Comparison of ENCODE assay signal across 8 cellular contexts in the genomic region with DNA sequence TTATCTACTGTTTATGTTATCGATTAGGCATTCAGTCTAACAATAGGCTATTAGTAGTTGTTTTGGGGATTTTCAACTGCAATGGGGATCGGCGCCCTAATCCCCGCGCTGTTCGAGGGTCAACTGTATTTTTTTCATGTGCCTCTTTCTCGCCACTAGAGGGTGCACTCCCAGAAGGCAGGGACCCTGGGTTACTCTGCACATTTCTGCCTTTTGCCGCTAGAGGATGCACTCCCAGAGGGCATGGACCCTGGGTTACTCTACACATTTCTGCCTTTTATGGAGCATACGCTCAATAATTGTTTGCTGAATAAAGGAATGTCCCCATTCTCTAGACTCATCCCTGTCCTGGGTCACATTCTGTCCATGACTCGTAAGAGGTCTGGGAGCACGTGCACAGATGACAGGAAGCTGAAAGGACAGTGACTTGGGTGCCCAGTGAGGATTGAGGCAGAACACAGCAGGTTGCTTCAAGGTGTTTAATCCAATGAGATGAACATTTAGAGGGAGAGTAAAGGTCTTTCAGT. TPM values are rescaled to one million over a fixed set of nuclear protein-coding genes. Genes with fewer than 3 reads are reported as not detected.
DNase-seq lines count a peak whose midpoint lies in the region; ATAC-seq and TF ChIP-seq lines count a peak whose summit lies in the region.

No MANE protein-coding gene starts in this region.

- TF ChIP-seq CTCF in DOHH2 (IDR thresholded peaks at IDR 0.05; ENCODE audit: low read depth, low read length, poor library complexity, severe bottlenecking) (peak; percentile 100), dorsolateral prefrontal cortex (IDR thresholded peaks at IDR 0.05 in 54 of 56, conservative IDR thresholded peaks at IDR 0.05 in 2 of 56; ENCODE audit: low read depth in 1 of 56, partially characterized antibody in 56 of 56) (peak; percentile 73 to 98 (median 93))

- DNase-seq in NCI-H524 treated with DMSO at 0.1 percent for 48 hours (lab: John Stamatoyannopoulos, UW), result peak; percentile 4
- DNase-seq in activated CD4-positive, alpha-beta T cell treated with anti-CD3 and anti-CD28 coated beads, Interleukin-2, amount 50 U/mL, for 48 hours, result peak; percentile 55 to 66
- DNase-seq in dorsolateral prefrontal cortex, result peak in 5 of 10 donors; percentile 6 to 57 (median 37)
- DNase-seq in memory B cell (ENCODE audit: low spot score in 2 of 2), result peak; percentile 46 to 49
- DNase-seq in stimulated activated CD8-positive, alpha-beta memory T cell treated with anti-CD3 and anti-CD28 coated beads, Interleukin-4, amount 100 ng/mL, for 4 hours (ENCODE audit: low read depth in 2 of 2, low spot score in 1 of 2), result peak; percentile 29 to 40

- no peak overlapping the region for H3K27ac ChIP-seq in DOHH2 (ENCODE audit: low read depth, low read length)
- H3K27ac ChIP-seq in dorsolateral prefrontal cortex, result no peak overlapping the region

- peaks cover 15% of the 10 kb centered on the region for H3K4me1 ChIP-seq in DOHH2 (ENCODE audit: control insufficient read depth, low read length)

- peaks cover 4% of the 10 kb centered on the region for H3K36me3 Mint-ChIP-seq in memory B cell

- H3K4me1 Mint-ChIP-seq in memory B cell, result peaks cover 18% of the 10 kb centered on the region

- no peak overlapping the region for H3K4me2 ChIP-seq in DOHH2 (ENCODE audit: low read length)

- H3K4me3 ChIP-seq in DOHH2 (ENCODE audit: low read length) (no peak overlapping the region), dorsolateral prefrontal cortex (peak overlapping the region in 1 of 59 donors; percentile 24)

- no peaks in the 10 kb centered on the region for H3F3A ChIP-seq in DOHH2 (ENCODE audit: control insufficient read depth, insufficient read depth)

- ATAC-seq in HG03280 (IDR thresholded peaks at IDR 0.05; ENCODE audit: unreplicated experiment) (peak; percentile 55), memory B cell (ENCODE audit: low read depth) (peak; percentile 82), GM19035 (IDR thresholded peaks at IDR 0.05; ENCODE audit: unreplicated experiment) (no peak)

- no peak overlapping the region for H3K27ac Mint-ChIP-seq in memory B cell

- H3K79me2 ChIP-seq in DOHH2 (ENCODE audit: control insufficient read depth, low read length), result no peaks in the 10 kb centered on the region

- H3K27me3 Mint-ChIP-seq in memory B cell, result peaks cover 17% of the 10 kb centered on the region

- no peaks in the 10 kb centered on the region for H4K20me1 ChIP-seq in DOHH2 (ENCODE audit: control insufficient read depth, insufficient read depth, low read depth, low read length)

- no peaks in the 10 kb centered on the region for H3K9me3 ChIP-seq in DOHH2 (ENCODE audit: control insufficient read depth, insufficient read depth, low read length)

- no peaks in the 10 kb centered on the region for H3K36me3 ChIP-seq in DOHH2 (ENCODE audit: control insufficient read depth, low read length)

- intact Hi-C loops in dorsolateral prefrontal cortex (cut with DNase I), result loop anchor here in 1 of 2 donors (5.0 to 10.0 kb wide), 2 partner anchors 93 to 156 kb away; partner anchors contain the start of gene CCIN

- H3K9me2 ChIP-seq in DOHH2 (replicated peaks; ENCODE audit: control insufficient read depth, low read length), result no peaks in the 10 kb centered on the region

- no peak overlapping the region for H3K4me3 Mint-ChIP-seq in memory B cell

- H3K9me3 Mint-ChIP-seq in memory B cell, result peaks cover 8% of the 10 kb centered on the region

- H3K27me3 ChIP-seq in DOHH2 (ENCODE audit: control insufficient read depth, low read length) (peaks cover 45% of the 10 kb centered on the region), dorsolateral prefrontal cortex (peaks cover 0 to 17% (median 0%) of the 10 kb centered on the region in 45 donors)

RNA-seq across cellular contexts. Expression of gene RECK, which starts 27.9 kb away (rescaled TPM):
- 10 to 100 TPM in 91 of 120 experiments, 1 to 10 TPM in 29; 6.6 to 15.7 (median 11.5) TPM for total RNA-seq in dorsolateral prefrontal cortex

RNA-seq across cellular contexts. Expression of gene OR2S2, which starts 50.9 kb away (rescaled TPM):
- under 1 TPM in 7 of 120 experiments, not detected in 113; 0.44 to 0.88 (median 0.59) TPM for total RNA-seq in dorsolateral prefrontal cortex
